In the genomic region with DNA sequence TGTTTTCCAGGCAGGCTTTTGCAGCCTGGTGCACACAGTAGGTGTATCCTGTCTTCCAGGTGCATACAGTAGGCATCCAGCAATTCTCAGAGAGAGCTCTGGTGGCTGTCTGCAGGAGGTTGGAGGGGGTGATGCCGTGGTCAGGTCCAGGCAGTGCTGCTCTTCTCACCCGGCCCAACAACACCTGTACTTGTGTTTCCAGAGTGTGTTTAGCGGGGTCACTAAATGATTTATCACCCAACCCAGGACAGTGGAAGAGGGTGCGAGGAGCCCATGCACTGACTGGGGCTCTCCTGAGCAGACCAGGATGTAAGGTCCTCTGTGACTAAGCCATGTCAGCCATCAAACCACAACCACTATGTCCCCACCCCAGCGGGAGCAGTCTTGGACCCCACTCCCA, we compare ENCODE assay signal across 25 cellular contexts. TPM values are rescaled to one million over a fixed set of nuclear protein-coding genes. Genes with fewer than 3 reads are reported as not detected.
DNase-seq lines count a peak whose midpoint lies in the region; ATAC-seq and TF ChIP-seq lines count a peak whose summit lies in the region.
"Had no signal": no experiment of that assay in that cellular context is flagged by ENCODE, and none has a peak within 500 bp of the region (broad histone marks: within the 10 kb centered on the region; RNA-seq: fewer than 3 reads in every experiment).

No MANE protein-coding gene starts in this region.

- no peak for ATAC-seq in activated CD4-positive, CD25-positive, alpha-beta regulatory T cell treated with anti-CD3 and anti-CD28 coated beads, Interleukin-2, amount 50 U/mL, for 24 hours
- no peak for ATAC-seq in HG03442 (IDR thresholded peaks at IDR 0.05; ENCODE audit: unreplicated experiment)
- ATAC-seq: GM12878, GM23338 had no signal

- H2BK12ac ChIP-seq in neuronal stem cell (ENCODE audit: low read length) = peak overlapping the region; percentile 58

- no CpG with 5 or more reads among the region's 5 CpGs for WGBS in neuronal stem cell (ENCODE audit: extremely low coverage in 2 of 2, insufficient read length in 2 of 2, insufficient replicate concordance in 1 of 2), 2 donors

- H3K9me3 ChIP-seq in Peyer's patch (no peaks in the 10 kb centered on the region), neuronal stem cell (replicated peaks in 1 of 2; ENCODE audit: control insufficient read depth in 2 of 2, insufficient read depth in 1 of 2, low read depth in 1 of 2, low read length in 2 of 2) (peaks cover 0 to 9% of the 10 kb centered on the region in 2 donors)
- H3K9me3 ChIP-seq: BE2C had no signal

- no peak for TF ChIP-seq CTCF in Peyer's patch (IDR thresholded peaks at IDR 0.05)

- H3K27ac ChIP-seq in Peyer's patch (no peak overlapping the region), neuronal stem cell (replicated peaks; ENCODE audit: low read length) (no peak overlapping the region)
- H3K27ac ChIP-seq: 22Rv1, HL-60, KMS-11, RWPE1 had no signal

- no peak overlapping the region for H3K23ac ChIP-seq in neuronal stem cell (ENCODE audit: low read depth, low read length, poor library complexity)

- H2BK15ac ChIP-seq in neuronal stem cell (ENCODE audit: low read length) = peak overlapping the region; percentile 18

- no peak overlapping the region for H4K91ac ChIP-seq in neuronal stem cell (ENCODE audit: low read depth, low read length, poor library complexity)

- peak overlapping the region; percentile 49 for H4K8ac ChIP-seq in neuronal stem cell (ENCODE audit: low read depth, low read length)

- H3K27me3 ChIP-seq in Peyer's patch = no peaks in the 10 kb centered on the region
- peaks cover 0 to 26% (median 0%) of the 10 kb centered on the region in 3 experiments for H3K27me3 ChIP-seq in neuronal stem cell (ENCODE audit: control insufficient read depth in 3 of 3, insufficient read depth in 3 of 3, low read depth in 1 of 3, low read length in 3 of 3)
- H3K27me3 ChIP-seq: BE2C had no signal

- H2AFZ ChIP-seq in neuronal stem cell (ENCODE audit: low read length) = no peak overlapping the region
- H2AFZ ChIP-seq: GM23338 had no signal

- H3K36me3 ChIP-seq in Peyer's patch (no peaks in the 10 kb centered on the region), neuronal stem cell (replicated peaks in 1 of 2; ENCODE audit: control insufficient read depth in 2 of 2, insufficient read depth in 2 of 2, low read length in 2 of 2) (no peaks in the 10 kb centered on the region)
- H3K36me3 ChIP-seq: BE2C had no signal

- peak; percentile 19 for DNase-seq in activated CD4-positive, CD25-positive, alpha-beta regulatory T cell treated with anti-CD3 and anti-CD28 coated beads, Interleukin-2, amount 50 U/mL, for 72 hours
- DNase-seq in AG20443 (ENCODE audit: low spot score) (peak; percentile 3), Peyer's patch (peak in 2 of 3 donors; percentile 8 to 18), neuronal stem cell (ENCODE audit: low spot score) (no peak), NCI-H2227 (lab: John Stamatoyannopoulos, UW; ENCODE audit: unreplicated experiment) (no peak), DMS 273 treated with DMSO at 0.1 percent for 48 hours (lab: John Stamatoyannopoulos, UW) (no peak)
- DNase-seq: BE2C; CD8-positive, alpha-beta memory T cell; DMS53; MM.1S; NCI-H2029; NCI-H446 treated with DMSO at 0.1 percent for 48 hours; SHP77 treated with DMSO at 0.1 percent for 48 hours had no signal

- no peak overlapping the region for H2BK5ac ChIP-seq in neuronal stem cell (ENCODE audit: low read length)

- peak overlapping the region; percentile 87 for H2BK120ac ChIP-seq in neuronal stem cell (ENCODE audit: low read depth, low read length)

- H3K14ac ChIP-seq in neuronal stem cell (ENCODE audit: low read length) = no peak overlapping the region

- TF ChIP-seq POLR2A in Peyer's patch (IDR thresholded peaks at IDR 0.05) = no peak

- H2AK5ac ChIP-seq in neuronal stem cell (ENCODE audit: low read depth, low read length) = peak overlapping the region; percentile 87

- H3K4me3 ChIP-seq in Peyer's patch (no peak overlapping the region), neuronal stem cell (ENCODE audit: low read length in 2 of 2) (no peak overlapping the region)
- H3K4me3 ChIP-seq: GM12878, GM23338 had no signal

- no peak overlapping the region for H3K9ac ChIP-seq in neuronal stem cell (ENCODE audit: low read depth, low read length, poor library complexity)
- H3K9ac ChIP-seq: KMS-11 had no signal

- H3K18ac ChIP-seq in neuronal stem cell (ENCODE audit: low read length) = peak overlapping the region; percentile 72

- H3K4ac ChIP-seq in neuronal stem cell (ENCODE audit: low read length) = no peak overlapping the region

- H3K4me1 ChIP-seq in Peyer's patch (no peaks in the 10 kb centered on the region), neuronal stem cell (ENCODE audit: control insufficient read depth in 2 of 2, insufficient read depth in 1 of 2, low read depth in 1 of 2, low read length in 2 of 2) (peaks cover 0 to 28% of the 10 kb centered on the region in 2 donors)

- no peak overlapping the region for H3K4me2 ChIP-seq in neuronal stem cell (ENCODE audit: insufficient read depth, low read length, poor library complexity, severe bottlenecking)
- H3K4me2 ChIP-seq: GM23338, KMS-11 had no signal

- no peaks in the 10 kb centered on the region for H3K79me1 ChIP-seq in neuronal stem cell (ENCODE audit: low read depth, low read length)

RNA-seq across cellular contexts. Expression of gene FGF3, which starts 18.6 kb away (rescaled TPM):
- not detected for total RNA-seq in Peyer's patch
- 0.13 TPM for polyA plus RNA-seq in neuronal stem cell (2013, experiment 1 of 2)
- 0.26 TPM for polyA plus RNA-seq in neuronal stem cell (2013, experiment 2 of 2)
- total RNA-seq: CD8-positive, alpha-beta memory T cell; Daoy; G401; GM12878 had no signal
- polyA plus RNA-seq: CD14-positive monocyte; CD8-positive, alpha-beta memory T cell; GM12878; GM23338; IgD-negative memory B cell had no signal

Comparison
In these comparisons a context has a peak if more than half of its experiments do, and no peak if none do; other contexts are left out.
1. DNase-seq: peak in activated CD4-positive, CD25-positive, alpha-beta regulatory T cell treated with anti-CD3 and anti-CD28 coated beads, Interleukin-2, amount 50 U/mL, for 72 hours (single experiment), AG20443 (single experiment) and Peyer's patch (2 of 3); none in neuronal stem cell (single experiment), NCI-H2227 (single experiment) and DMS 273 treated with DMSO at 0.1 percent for 48 hours (single experiment).